In genomic region chr14:20305265-20306078, GRCh38 we compare ENCODE assay signal across 8 cellular contexts. TPM values are rescaled to one million over a fixed set of nuclear protein-coding genes. Genes with fewer than 3 reads are reported as not detected.
A peak's percentile ranks its signal among the peaks of the same experiment; 100 is the strongest.
DNase-seq lines count a peak whose midpoint lies in the region; ATAC-seq and TF ChIP-seq lines count a peak whose summit lies in the region.

Gene TTC5, minus strand, starts transcription at chr14:20305951. Its CDS starts 14 bp downstream, at chr14:20305937.

- DNase-seq in GM13977 (ENCODE audit: low spot score) (peak; percentile 86), NCI-H1694 treated with DMSO at 0.1 percent for 48 hours (lab: John Stamatoyannopoulos, UW) (peak; percentile 77), T-helper 17 cell (peak; percentile 75 to 93 (median 81)), anterior cingulate cortex (lab: John Stamatoyannopoulos, UW) (peak in 57 of 58 donors; percentile 24 to 86 (median 68)), hepatic stellate cell (ENCODE audit: low spot score) (peak; percentile 83), aorta (peak; percentile 88 to 95)

- ATAC-seq in HG02938 (IDR thresholded peaks at IDR 0.05; ENCODE audit: unreplicated experiment) (peak; percentile 90), T-helper 17 cell (peak; percentile 99), aorta (ENCODE audit: low FRiP score) (peak; percentile 94)

- no peaks in the 10 kb centered on the region for H3K9me3 ChIP-seq in T-helper 17 cell (ENCODE audit: control insufficient read depth, low read length, poor library complexity, severe bottlenecking)
- H3K9me3 ChIP-seq in aorta (ENCODE audit: control insufficient read depth, low read length), result no peaks in the 10 kb centered on the region

- H3K27ac ChIP-seq in rectal smooth muscle tissue (ENCODE audit: low read depth, low read length) (peak within 1 kb of the TSS; percentile 23), aorta (ENCODE audit: low read depth in 1 of 2, low read length in 2 of 2) (peak within 1 kb of the TSS in 1 of 2 donors; percentile 12)

- H3K4me3 ChIP-seq in rectal smooth muscle tissue (ENCODE audit: low read length) (peak within 1 kb of the TSS; percentile 96), aorta (ENCODE audit: low read length in 2 of 2) (peak within 1 kb of the TSS; percentile 89 to 93)

- H3K4me3 Mint-ChIP-seq in T-helper 17 cell, result peak within 1 kb of the TSS; percentile 99

- H3K4me1 Mint-ChIP-seq in T-helper 17 cell, result peaks cover 35% of the 10 kb centered on the region

- intact Hi-C loops in aorta (cut with DNase I), result no loop called here

- H3K36me3 ChIP-seq in rectal smooth muscle tissue (ENCODE audit: control insufficient read depth, insufficient read depth, low read length) (peaks cover 2% of the 10 kb centered on the region), aorta (ENCODE audit: control insufficient read depth in 1 of 2, insufficient read depth in 2 of 2, low read length in 1 of 2) (peaks cover 0 to 1% of the 10 kb centered on the region in 2 donors)

- H3K9ac ChIP-seq in rectal smooth muscle tissue (ENCODE audit: low read length), result peak within 1 kb of the TSS; percentile 12

- TF ChIP-seq CTCF in GM13977 (IDR thresholded peaks at IDR 0.05; ENCODE audit: extremely low read depth, insufficient read depth, missing control alignments), result peak; percentile 92

- in situ Hi-C loops in GM13977 (cut with MboI; ENCODE audit: low pct_unique_long_range_greater_than_20kb, low sequenced_read_pairs, unreplicated experiment), result no loop called here

- peaks cover 4% of the 10 kb centered on the region for H3K4me1 ChIP-seq in rectal smooth muscle tissue (ENCODE audit: control insufficient read depth, insufficient read depth, low read length)
- no peaks in the 10 kb centered on the region for H3K4me1 ChIP-seq in aorta (ENCODE audit: control insufficient read depth in 1 of 2, insufficient read depth in 2 of 2, low read length in 2 of 2)

- no peaks in the 10 kb centered on the region for H3K27me3 ChIP-seq in rectal smooth muscle tissue (ENCODE audit: control insufficient read depth, insufficient read depth, low read length)
- no peaks in the 10 kb centered on the region for H3K27me3 ChIP-seq in aorta (ENCODE audit: control insufficient read depth in 1 of 2, insufficient read depth in 2 of 2, low read length in 1 of 2)

- H3K36me3 Mint-ChIP-seq in T-helper 17 cell (ENCODE audit: low read depth), result peaks cover 15% of the 10 kb centered on the region

- WGBS in aorta, 2 donors, result 0 to 1% methylated on average over 27 of the region's 27 CpGs

- H3K27me3 Mint-ChIP-seq in T-helper 17 cell, result no peaks in the 10 kb centered on the region

- peak within 1 kb of the TSS; percentile 96 for H3K27ac Mint-ChIP-seq in T-helper 17 cell

RNA-seq across cellular contexts. Expression of gene TTC5, which starts in this region (rescaled TPM):
- total RNA-seq in T-helper 17 cell (10 to 100 TPM; 16.5 TPM), aorta (10 to 100 TPM; 12.0 to 15.4 TPM)
- 1 to 10 TPM; 3.0 to 4.3 TPM for polyA plus RNA-seq in aorta
